In the genomic region with DNA sequence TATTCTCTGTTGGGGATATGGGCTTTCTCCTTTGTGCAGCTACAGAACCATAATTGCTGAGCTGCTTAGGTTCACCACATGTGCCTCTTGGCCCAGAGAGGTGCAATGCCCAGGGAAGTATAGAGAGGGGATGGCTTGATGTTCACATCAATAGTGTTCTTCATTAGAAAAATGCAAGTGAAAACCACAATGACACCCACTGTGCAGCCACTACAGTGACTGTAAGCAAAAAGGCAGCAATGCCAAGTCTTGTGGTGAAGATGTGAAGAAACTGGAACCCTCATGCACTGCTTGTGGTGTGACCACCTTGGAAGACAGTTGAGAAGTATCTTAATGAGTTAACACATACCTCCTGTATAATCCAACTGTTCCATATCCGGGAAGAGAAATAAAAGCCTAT, we compare ENCODE assay signal across 21 cellular contexts.
"Had no signal": no experiment of that assay in that cellular context is flagged by ENCODE, and none has a peak within 500 bp of the region (broad histone marks: within the 10 kb centered on the region; RNA-seq: fewer than 3 reads in every experiment).

No MANE protein-coding gene starts in this region.

- H3K27me3 ChIP-seq: cardiac muscle cell, upper lobe of right lung had no signal

- H3K36me3 ChIP-seq: cardiac muscle cell, thoracic aorta, upper lobe of right lung had no signal

- H3K4me1 Mint-ChIP-seq: T-cell had no signal

- H3K27ac Mint-ChIP-seq: activated naive CD8-positive, alpha-beta T cell; T-cell had no signal

- H3K36me3 Mint-ChIP-seq: activated naive CD8-positive, alpha-beta T cell; T-cell had no signal

- H3K4me3 ChIP-seq: cardiac muscle cell, smooth muscle cell, thoracic aorta, upper lobe of right lung had no signal

- DNase-seq: activated CD4-positive, alpha-beta T cell treated with anti-CD3 and anti-CD28 coated beads for 1 hour; activated CD4-positive, alpha-beta T cell treated with anti-CD3 and anti-CD28 coated beads, Interleukin-2, amount 50 U/mL, for 48 hours; activated gamma-delta T cell treated with Interleukin-2 at 50 U/mL for 16 hours; activated T-cell treated with anti-CD3 and anti-CD28 coated beads, Interleukin-2, amount 50 U/mL, for 48 hours; anterior cingulate cortex; foreskin melanocyte; head of caudate nucleus; kidney glomerular epithelial cell; nucleus accumbens; right cardiac atrium; stimulated activated CD4-positive, alpha-beta T cell treated with anti-CD3 and anti-CD28 coated beads, Interleukin-4, amount 100 ng/mL, for 4 hours; stimulated activated CD8-positive, alpha-beta memory T cell treated with anti-CD3 and anti-CD28 coated beads, Interleukin-4, amount 100 ng/mL, for 48 hours; T-cell; T1000; upper lobe of right lung had no signal

- H3K9me3 Mint-ChIP-seq: nephron, T-cell had no signal

- ATAC-seq: right cardiac atrium, T-cell, upper lobe of right lung had no signal

- H3K4me1 ChIP-seq: upper lobe of right lung had no signal

- H3K27ac ChIP-seq: cardiac muscle cell, epithelial cell of prostate, thoracic aorta, upper lobe of right lung had no signal

- H3K4me2 ChIP-seq: smooth muscle cell had no signal

- H3K27me3 Mint-ChIP-seq: activated naive CD8-positive, alpha-beta T cell had no signal

- H3K4me3 Mint-ChIP-seq: activated naive CD8-positive, alpha-beta T cell; nephron; T-cell had no signal

- H3K9me3 ChIP-seq: thoracic aorta, upper lobe of right lung had no signal
